2 cellular contexts compared by ENCODE assay signal in genomic region chr6:159751448-159751847, GRCh38.
TF ChIP-seq lines count a peak whose summit lies in the region.

No MANE protein-coding gene starts in this region.

TF ChIP-seq in HepG2, 621 proteins besides CTCF, POLR2A, EP300 and RAD21:
- TF ChIP-seq RBM22 (optimal IDR thresholded peaks at IDR 0.05; ENCODE audit: low read length): peak; percentile 66
- no peak for TF ChIP-seq FOXJ3 (CRISPR knock-in tag; IDR thresholded peaks at IDR 0.05; ENCODE audit: borderline replicate concordance)
- no peak for TF ChIP-seq SMAD9 (CRISPR knock-in tag; IDR thresholded peaks at IDR 0.05)

TF ChIP-seq in GM23338, 12 proteins besides CTCF, POLR2A, EP300 and RAD21:
- TF ChIP-seq, protein P1, sequence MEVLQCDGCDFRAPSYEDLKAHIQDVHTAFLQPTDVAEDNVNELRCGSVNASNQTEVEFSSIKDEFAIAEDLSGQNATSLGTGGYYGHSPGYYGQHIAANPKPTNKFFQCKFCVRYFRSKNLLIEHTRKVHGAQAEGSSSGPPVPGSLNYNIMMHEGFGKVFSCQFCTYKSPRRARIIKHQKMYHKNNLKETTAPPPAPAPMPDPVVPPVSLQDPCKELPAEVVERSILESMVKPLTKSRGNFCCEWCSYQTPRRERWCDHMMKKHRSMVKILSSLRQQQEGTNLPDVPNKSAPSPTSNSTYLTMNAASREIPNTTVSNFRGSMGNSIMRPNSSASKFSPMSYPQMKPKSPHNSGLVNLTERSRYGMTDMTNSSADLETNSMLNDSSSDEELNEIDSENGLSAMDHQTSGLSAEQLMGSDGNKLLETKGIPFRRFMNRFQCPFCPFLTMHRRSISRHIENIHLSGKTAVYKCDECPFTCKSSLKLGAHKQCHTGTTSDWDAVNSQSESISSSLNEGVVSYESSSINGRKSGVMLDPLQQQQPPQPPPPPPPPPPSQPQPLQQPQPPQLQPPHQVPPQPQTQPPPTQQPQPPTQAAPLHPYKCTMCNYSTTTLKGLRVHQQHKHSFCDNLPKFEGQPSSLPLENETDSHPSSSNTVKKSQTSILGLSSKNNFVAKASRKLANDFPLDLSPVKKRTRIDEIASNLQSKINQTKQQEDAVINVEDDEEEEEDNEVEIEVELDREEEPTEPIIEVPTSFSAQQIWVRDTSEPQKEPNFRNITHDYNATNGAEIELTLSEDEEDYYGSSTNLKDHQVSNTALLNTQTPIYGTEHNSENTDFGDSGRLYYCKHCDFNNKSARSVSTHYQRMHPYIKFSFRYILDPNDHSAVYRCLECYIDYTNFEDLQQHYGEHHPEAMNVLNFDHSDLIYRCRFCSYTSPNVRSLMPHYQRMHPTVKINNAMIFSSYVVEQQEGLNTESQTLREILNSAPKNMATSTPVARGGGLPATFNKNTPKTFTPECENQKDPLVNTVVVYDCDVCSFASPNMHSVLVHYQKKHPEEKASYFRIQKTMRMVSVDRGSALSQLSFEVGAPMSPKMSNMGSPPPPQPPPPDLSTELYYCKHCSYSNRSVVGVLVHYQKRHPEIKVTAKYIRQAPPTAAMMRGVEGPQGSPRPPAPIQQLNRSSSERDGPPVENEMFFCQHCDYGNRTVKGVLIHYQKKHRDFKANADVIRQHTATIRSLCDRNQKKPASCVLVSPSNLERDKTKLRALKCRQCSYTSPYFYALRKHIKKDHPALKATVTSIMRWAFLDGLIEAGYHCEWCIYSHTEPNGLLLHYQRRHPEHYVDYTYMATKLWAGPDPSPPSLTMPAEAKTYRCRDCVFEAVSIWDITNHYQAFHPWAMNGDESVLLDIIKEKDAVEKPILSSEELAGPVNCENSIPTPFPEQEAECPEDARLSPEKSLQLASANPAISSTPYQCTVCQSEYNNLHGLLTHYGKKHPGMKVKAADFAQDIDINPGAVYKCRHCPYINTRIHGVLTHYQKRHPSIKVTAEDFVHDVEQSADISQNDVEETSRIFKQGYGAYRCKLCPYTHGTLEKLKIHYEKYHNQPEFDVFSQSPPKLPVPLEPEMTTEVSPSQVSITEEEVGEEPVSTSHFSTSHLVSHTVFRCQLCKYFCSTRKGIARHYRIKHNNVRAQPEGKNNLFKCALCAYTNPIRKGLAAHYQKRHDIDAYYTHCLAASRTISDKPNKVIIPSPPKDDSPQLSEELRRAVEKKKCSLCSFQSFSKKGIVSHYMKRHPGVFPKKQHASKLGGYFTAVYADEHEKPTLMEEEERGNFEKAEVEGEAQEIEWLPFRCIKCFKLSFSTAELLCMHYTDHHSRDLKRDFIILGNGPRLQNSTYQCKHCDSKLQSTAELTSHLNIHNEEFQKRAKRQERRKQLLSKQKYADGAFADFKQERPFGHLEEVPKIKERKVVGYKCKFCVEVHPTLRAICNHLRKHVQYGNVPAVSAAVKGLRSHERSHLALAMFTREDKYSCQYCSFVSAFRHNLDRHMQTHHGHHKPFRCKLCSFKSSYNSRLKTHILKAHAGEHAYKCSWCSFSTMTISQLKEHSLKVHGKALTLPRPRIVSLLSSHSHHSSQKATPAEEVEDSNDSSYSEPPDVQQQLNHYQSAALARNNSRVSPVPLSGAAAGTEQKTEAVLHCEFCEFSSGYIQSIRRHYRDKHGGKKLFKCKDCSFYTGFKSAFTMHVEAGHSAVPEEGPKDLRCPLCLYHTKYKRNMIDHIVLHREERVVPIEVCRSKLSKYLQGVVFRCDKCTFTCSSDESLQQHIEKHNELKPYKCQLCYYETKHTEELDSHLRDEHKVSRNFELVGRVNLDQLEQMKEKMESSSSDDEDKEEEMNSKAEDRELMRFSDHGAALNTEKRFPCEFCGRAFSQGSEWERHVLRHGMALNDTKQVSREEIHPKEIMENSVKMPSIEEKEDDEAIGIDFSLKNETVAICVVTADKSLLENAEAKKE (CRISPR knock-in tag; IDR thresholded peaks at IDR 0.05): no peak
- no peak for TF ChIP-seq CREB1 (CRISPR knock-in tag; IDR thresholded peaks at IDR 0.05; ENCODE audit: low read depth)
- TF ChIP-seq JUNB (IDR thresholded peaks at IDR 0.05; ENCODE audit: unreplicated experiment): no peak
- TF ChIP-seq POLR2AphosphoS5 (IDR thresholded peaks at IDR 0.05; ENCODE audit: low read depth): no peak
- TF ChIP-seq STAT1 (IDR thresholded peaks at IDR 0.05; ENCODE audit: unreplicated experiment): no peak
- TF ChIP-seq ZNF331 (CRISPR knock-in tag; IDR thresholded peaks at IDR 0.05; ENCODE audit: low read depth): no peak
- no peak for TF ChIP-seq EZH2 (IDR thresholded peaks at IDR 0.05; ENCODE audit: low read depth, unreplicated experiment)
- TF ChIP-seq EZH2phosphoT487 (IDR thresholded peaks at IDR 0.05; ENCODE audit: unreplicated experiment): no peak
- TF ChIP-seq, protein P2, sequence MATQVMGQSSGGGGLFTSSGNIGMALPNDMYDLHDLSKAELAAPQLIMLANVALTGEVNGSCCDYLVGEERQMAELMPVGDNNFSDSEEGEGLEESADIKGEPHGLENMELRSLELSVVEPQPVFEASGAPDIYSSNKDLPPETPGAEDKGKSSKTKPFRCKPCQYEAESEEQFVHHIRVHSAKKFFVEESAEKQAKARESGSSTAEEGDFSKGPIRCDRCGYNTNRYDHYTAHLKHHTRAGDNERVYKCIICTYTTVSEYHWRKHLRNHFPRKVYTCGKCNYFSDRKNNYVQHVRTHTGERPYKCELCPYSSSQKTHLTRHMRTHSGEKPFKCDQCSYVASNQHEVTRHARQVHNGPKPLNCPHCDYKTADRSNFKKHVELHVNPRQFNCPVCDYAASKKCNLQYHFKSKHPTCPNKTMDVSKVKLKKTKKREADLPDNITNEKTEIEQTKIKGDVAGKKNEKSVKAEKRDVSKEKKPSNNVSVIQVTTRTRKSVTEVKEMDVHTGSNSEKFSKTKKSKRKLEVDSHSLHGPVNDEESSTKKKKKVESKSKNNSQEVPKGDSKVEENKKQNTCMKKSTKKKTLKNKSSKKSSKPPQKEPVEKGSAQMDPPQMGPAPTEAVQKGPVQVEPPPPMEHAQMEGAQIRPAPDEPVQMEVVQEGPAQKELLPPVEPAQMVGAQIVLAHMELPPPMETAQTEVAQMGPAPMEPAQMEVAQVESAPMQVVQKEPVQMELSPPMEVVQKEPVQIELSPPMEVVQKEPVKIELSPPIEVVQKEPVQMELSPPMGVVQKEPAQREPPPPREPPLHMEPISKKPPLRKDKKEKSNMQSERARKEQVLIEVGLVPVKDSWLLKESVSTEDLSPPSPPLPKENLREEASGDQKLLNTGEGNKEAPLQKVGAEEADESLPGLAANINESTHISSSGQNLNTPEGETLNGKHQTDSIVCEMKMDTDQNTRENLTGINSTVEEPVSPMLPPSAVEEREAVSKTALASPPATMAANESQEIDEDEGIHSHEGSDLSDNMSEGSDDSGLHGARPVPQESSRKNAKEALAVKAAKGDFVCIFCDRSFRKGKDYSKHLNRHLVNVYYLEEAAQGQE (IDR thresholded peaks at IDR 0.05; ENCODE audit: unreplicated experiment): no peak
- TF ChIP-seq, protein P3, sequence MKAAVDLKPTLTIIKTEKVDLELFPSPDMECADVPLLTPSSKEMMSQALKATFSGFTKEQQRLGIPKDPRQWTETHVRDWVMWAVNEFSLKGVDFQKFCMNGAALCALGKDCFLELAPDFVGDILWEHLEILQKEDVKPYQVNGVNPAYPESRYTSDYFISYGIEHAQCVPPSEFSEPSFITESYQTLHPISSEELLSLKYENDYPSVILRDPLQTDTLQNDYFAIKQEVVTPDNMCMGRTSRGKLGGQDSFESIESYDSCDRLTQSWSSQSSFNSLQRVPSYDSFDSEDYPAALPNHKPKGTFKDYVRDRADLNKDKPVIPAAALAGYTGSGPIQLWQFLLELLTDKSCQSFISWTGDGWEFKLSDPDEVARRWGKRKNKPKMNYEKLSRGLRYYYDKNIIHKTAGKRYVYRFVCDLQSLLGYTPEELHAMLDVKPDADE (IDR thresholded peaks at IDR 0.05): no peak
- TF ChIP-seq NANOG (IDR thresholded peaks at IDR 0.05; ENCODE audit: borderline replicate concordance): no peak
- no peak for TF ChIP-seq ZNF114 (CRISPR knock-in tag; IDR thresholded peaks at IDR 0.05)
